In genomic region chr2:136238552-136239346, GRCh38 we compare ENCODE assay signal across 8 cellular contexts.
A peak's percentile ranks its signal among the peaks of the same experiment; 100 is the strongest.
DNase-seq lines count a peak whose midpoint lies in the region; ATAC-seq and TF ChIP-seq lines count a peak whose summit lies in the region.

No MANE protein-coding gene starts in this region.

- peaks cover 56 to 83% (median 63%) of the 10 kb centered on the region in 3 donors for H3K4me1 Mint-ChIP-seq in CD8-positive, alpha-beta memory T cell

- H3K9me3 Mint-ChIP-seq in CD8-positive, alpha-beta memory T cell: no peaks in the 10 kb centered on the region

- no peaks in the 10 kb centered on the region for H3K27me3 Mint-ChIP-seq in CD8-positive, alpha-beta memory T cell

- peak overlapping the region in 6 of 7 donors; percentile 7 to 55 (median 30) for H3K4me3 Mint-ChIP-seq in CD8-positive, alpha-beta memory T cell

- CTCF ChIA-PET in CD8-positive, alpha-beta memory T cell (lab: Charles Lee): interaction anchor here (0.7 to 2.6 kb wide), 15 partner anchors 10 to 325 kb away, joined by 3 to 12 read pairs (median 4); no protein-coding TSS in a partner anchor

- no peaks in the 10 kb centered on the region for H3K36me3 ChIP-seq in CD8-positive, alpha-beta memory T cell (ENCODE audit: insufficient read depth, low read length)
- H3K36me3 ChIP-seq in neutrophil: no peaks in the 10 kb centered on the region

- POLR2A ChIA-PET in CD8-positive, alpha-beta memory T cell (lab: Charles Lee): interaction anchor here (0.5 to 3.6 kb wide), 14 partner anchors 9 to 278 kb away, joined by 3 to 37 read pairs (median 4); no protein-coding TSS in a partner anchor

- DNase-seq in CD8-positive, alpha-beta memory T cell: peak; percentile 38 to 82 (median 71)
- DNase-seq in GM20000 (ENCODE audit: low spot score) (peak; percentile 69), T-helper 9 cell (peak; percentile 42), dorsolateral prefrontal cortex (no peak), posterior cingulate gyrus (no peak), NCI-H524 treated with DMSO at 0.1 percent for 48 hours (lab: John Stamatoyannopoulos, UW) (no peak)

- H3K27me3 ChIP-seq in CD8-positive, alpha-beta memory T cell (ENCODE audit: insufficient read depth, low read length, poor library complexity, severe bottlenecking): no peaks in the 10 kb centered on the region
- no peaks in the 10 kb centered on the region for H3K27me3 ChIP-seq in dorsolateral prefrontal cortex
- H3K27me3 ChIP-seq in neutrophil: no peaks in the 10 kb centered on the region

- peak overlapping the region; percentile 80 to 99 (median 93) for H3K27ac Mint-ChIP-seq in CD8-positive, alpha-beta memory T cell

- ATAC-seq in HG03558 (IDR thresholded peaks at IDR 0.05; ENCODE audit: extremely low read depth, unreplicated experiment): peak; percentile 75

- H3K36me3 Mint-ChIP-seq in CD8-positive, alpha-beta memory T cell: peaks cover 0 to 3% (median 0%) of the 10 kb centered on the region in 3 donors

- H3K4me3 ChIP-seq in CD8-positive, alpha-beta memory T cell (ENCODE audit: low read length): peak overlapping the region; percentile 27
- H3K4me3 ChIP-seq in dorsolateral prefrontal cortex (no peak overlapping the region), neutrophil (ENCODE audit: low read depth in 1 of 2, low read length in 1 of 2) (peak overlapping the region in 1 of 2 experiments; percentile 26)

- no peaks in the 10 kb centered on the region for H3K9me3 ChIP-seq in CD8-positive, alpha-beta memory T cell (ENCODE audit: low read length)
- no peaks in the 10 kb centered on the region for H3K9me3 ChIP-seq in neutrophil

- no peak for TF ChIP-seq CTCF in GM20000 (IDR thresholded peaks at IDR 0.05; ENCODE audit: extremely low read depth, missing control alignments)
- no peak for TF ChIP-seq CTCF in dorsolateral prefrontal cortex (IDR thresholded peaks at IDR 0.05 in 54 of 56, conservative IDR thresholded peaks at IDR 0.05 in 2 of 56; ENCODE audit: low read depth in 1 of 56, partially characterized antibody in 56 of 56)
- peak; percentile 67 for TF ChIP-seq CTCF in neutrophil (IDR thresholded peaks at IDR 0.05)

- peak overlapping the region; percentile 68 for H3K27ac ChIP-seq in CD8-positive, alpha-beta memory T cell (ENCODE audit: low read depth, low read length)
- H3K27ac ChIP-seq in dorsolateral prefrontal cortex: peak overlapping the region in 50 of 59 donors; percentile 7 to 82 (median 56)
- peak overlapping the region; percentile 97 for H3K27ac ChIP-seq in neutrophil

- H3K4me1 ChIP-seq in CD8-positive, alpha-beta memory T cell (ENCODE audit: insufficient read depth, low read length): peaks cover 45% of the 10 kb centered on the region
- peaks cover 24 to 29% of the 10 kb centered on the region in 2 experiments for H3K4me1 ChIP-seq in neutrophil (ENCODE audit: control insufficient read depth in 1 of 2, insufficient read depth in 1 of 2, low read depth in 1 of 2, low read length in 1 of 2)

- intact Hi-C loops in dorsolateral prefrontal cortex (cut with DNase I) (no loop called here), posterior cingulate gyrus (cut with DNase I) (no loop called here)

Comparison
In these comparisons a context has a peak if more than half of its experiments do, and no peak if none do; other contexts are left out.
1. DNase-seq: peak in CD8-positive, alpha-beta memory T cell (5 of 5), GM20000 (single experiment) and T-helper 9 cell (single experiment); none in dorsolateral prefrontal cortex (0 of 10), posterior cingulate gyrus (0 of 10) and NCI-H524 treated with DMSO at 0.1 percent for 48 hours (single experiment).
2. Peak in every context shown above with its lines, with median percentiles within 50 percentile points of each other: H3K27ac ChIP-seq.